18 cellular contexts compared by ENCODE assay signal in genomic region chr1:226948996-226949395, GRCh38. TPM values are rescaled to one million over a fixed set of nuclear protein-coding genes. Genes with fewer than 3 reads are reported as not detected.
A peak's percentile ranks its signal among the peaks of the same experiment; 100 is the strongest.
DNase-seq lines count a peak whose midpoint lies in the region; ATAC-seq, FAIRE-seq and TF ChIP-seq lines count a peak whose summit lies in the region.
"Had no signal": no experiment of that assay in that cellular context is flagged by ENCODE, and none has a peak within 500 bp of the region (broad histone marks: within the 10 kb centered on the region; RNA-seq: fewer than 3 reads in every experiment).

No MANE protein-coding gene starts in this region.

- no peak for FAIRE-seq in frontal cortex (lab: Jason Lieb, UNC)
- FAIRE-seq: GM12892, GM18507, H54 had no signal

- intact Hi-C loops in left ventricle myocardium inferior (cut with micrococcal nuclease): no loop called here
- intact Hi-C loops in left cardiac atrium (cut with DNase I): no loop called here
- intact Hi-C loops in gastrocnemius medialis (cut with DNase I; ENCODE audit: low total_unique reads): loop anchor here (10.0 kb wide), 3 partner anchors 284 to 1256 kb away; partner anchors contain the start of genes ARF1 and OBSCN

- H3K4me3 ChIP-seq in left ventricle myocardium inferior (no peak overlapping the region), gastrocnemius medialis (no peak overlapping the region)
- H3K4me3 ChIP-seq: BLaER1, GM23338 had no signal

- TF ChIP-seq CTCF in left ventricle myocardium inferior (IDR thresholded peaks at IDR 0.05; ENCODE audit: borderline replicate concordance) (no peak), gastrocnemius medialis (IDR thresholded peaks at IDR 0.05 in 4 of 5, conservative IDR thresholded peaks at IDR 0.05 in 1 of 5) (no peak)

- H3K36me3 ChIP-seq in left ventricle myocardium inferior (peaks cover 9% of the 10 kb centered on the region), gastrocnemius medialis (no peaks in the 10 kb centered on the region)

- ATAC-seq in left cardiac atrium (no peak), gastrocnemius medialis (no peak)
- ATAC-seq: GM23338 had no signal

- H3K4me1 ChIP-seq in left ventricle myocardium inferior: peaks cover 85% of the 10 kb centered on the region
- H3K4me1 ChIP-seq in gastrocnemius medialis: peaks cover 74 to 87% of the 10 kb centered on the region in 2 donors

- TF ChIP-seq POLR2A in gastrocnemius medialis (IDR thresholded peaks at IDR 0.05): no peak

- H3K9me3 ChIP-seq in left ventricle myocardium inferior (replicated peaks): peaks cover 8% of the 10 kb centered on the region
- no peaks in the 10 kb centered on the region for H3K9me3 ChIP-seq in gastrocnemius medialis

- H3K27me3 ChIP-seq in left ventricle myocardium inferior (ENCODE audit: low read depth) (no peaks in the 10 kb centered on the region), gastrocnemius medialis (no peaks in the 10 kb centered on the region)
- H3K27me3 ChIP-seq: BLaER1 had no signal

- no peak for DNase-seq in left ventricle myocardium inferior
- no peak for DNase-seq in left cardiac atrium
- DNase-seq in mesenteric fat pad (ENCODE audit: low spot score): peak; percentile 67
- no peak for DNase-seq in gastrocnemius medialis
- DNase-seq in T-helper 1 cell: no peak
- no peak for DNase-seq in frontal cortex (ENCODE audit: low spot score in 2 of 2)
- no peak for DNase-seq in hypothalamus (lab: John Stamatoyannopoulos, UW)
- DNase-seq: 8988T; CD4-positive, alpha-beta memory T cell; DMS153; DMS79; GDM1; HCEC 1CT had no signal

- peak overlapping the region; percentile 3 for H3K27ac ChIP-seq in left ventricle myocardium inferior (replicated peaks)
- H3K27ac ChIP-seq in gastrocnemius medialis: peak overlapping the region; percentile 98 to 99 (median 99)
- H3K27ac ChIP-seq: BLaER1 had no signal

- in situ Hi-C loops in gastrocnemius medialis (cut with MboI; ENCODE audit: low sequenced_read_pairs in 4 of 4): no loop called here

RNA-seq across cellular contexts. Expression of gene COQ8A, which starts 8.9 kb away (rescaled TPM):
- 357 TPM for total RNA-seq in left ventricle myocardium inferior
- 100 to 1,000 TPM; 107 to 179 TPM for total RNA-seq in left cardiac atrium
- total RNA-seq in mesenteric fat pad: 62.0 TPM
- total RNA-seq in gastrocnemius medialis: 1,000 to 10,000 TPM in 3 of 4 donors, 100 to 1,000 TPM in 1; 950 to 2,403 (median 1,384) TPM
- 17.5 TPM for total RNA-seq in frontal cortex
